ENCODE assay signal across 22 cellular contexts in the genomic region with DNA sequence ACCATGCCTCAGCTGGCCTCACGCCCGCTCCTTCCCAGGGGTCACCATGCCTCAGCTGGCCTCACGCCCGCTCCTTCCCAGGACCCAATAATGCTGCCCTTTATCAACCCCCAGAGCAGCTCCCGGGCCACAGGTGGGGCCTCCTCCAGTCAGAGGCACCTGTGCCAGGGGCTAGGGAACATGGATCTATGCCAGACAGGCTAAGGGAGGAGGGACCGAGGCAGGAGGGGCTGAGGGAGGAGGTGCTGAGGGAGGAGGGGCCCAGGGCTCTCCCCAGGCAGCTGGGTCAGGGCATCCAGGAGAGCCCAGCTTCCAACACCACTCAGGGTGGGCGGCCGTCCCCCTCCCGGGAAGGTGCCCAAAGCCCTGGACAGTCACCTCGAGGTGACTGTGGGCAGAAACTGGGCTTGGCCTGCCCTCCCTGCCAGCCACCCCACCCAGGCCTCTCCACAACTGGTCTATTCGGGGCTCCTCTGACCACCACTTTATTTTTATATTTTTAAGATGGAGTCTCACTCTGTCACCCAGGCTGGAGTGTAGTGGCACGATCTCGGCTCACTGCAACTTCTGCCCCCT. TPM values are rescaled to one million over a fixed set of nuclear protein-coding genes. Genes with fewer than 3 reads are reported as not detected.
"Had no signal": no experiment of that assay in that cellular context is flagged by ENCODE, and none has a peak within 500 bp of the region (broad histone marks: within the 10 kb centered on the region; RNA-seq: fewer than 3 reads in every experiment).

No MANE protein-coding gene starts in this region.

- H3K9me3 ChIP-seq: neutrophil, sigmoid colon, testis, upper lobe of left lung had no signal

- H3K27me3 ChIP-seq: testis had no signal

- H2AFZ ChIP-seq: parathyroid adenoma had no signal

- ATAC-seq: activated CD4-positive, CD25-positive, alpha-beta regulatory T cell treated with anti-CD3 and anti-CD28 coated beads, Interleukin-2, amount 50 U/mL, for 24 hours; activated CD8-positive, alpha-beta T cell treated with anti-CD3 and anti-CD28 coated beads, Interleukin-2, amount 10 ng/mL, durations not matched to agents 7 days and 5 days; activated naive CD8-positive, alpha-beta T cell treated with anti-CD3 and anti-CD28 coated beads, Interleukin-2, amount 50 U/mL, for 24 hours; left colon; natural killer cell treated with Interleukin-12 subunit alpha and Interleukin-12 subunit beta and Interleukin-15 and Interleukin-18, amount 100 ng/mL, for 72 hours; stimulated activated effector memory CD8-positive, alpha-beta T cell treated with anti-CD3 and anti-CD28 coated beads, Interleukin-12 subunit alpha, Interleukin-12 subunit beta, amount 100 ng/mL, for 72 hours had no signal

- H3K4me3 ChIP-seq: dorsolateral prefrontal cortex, lung, sigmoid colon, testis, upper lobe of left lung had no signal

- H3K36me3 ChIP-seq: neutrophil had no signal

- H3K9ac ChIP-seq: parathyroid adenoma had no signal

- H3K79me2 ChIP-seq: parathyroid adenoma had no signal

- H3K27ac ChIP-seq: dorsolateral prefrontal cortex, neutrophil, parathyroid adenoma, sigmoid colon, testis, upper lobe of left lung had no signal

- H3K4me1 ChIP-seq: parathyroid adenoma had no signal

- DNase-seq: activated CD4-positive, alpha-beta T cell treated with anti-CD3 and anti-CD28 coated beads, Interleukin-2, amount 10 ng/mL, durations not matched to agents 7 days and 5 days; activated CD8-positive, alpha-beta T cell treated with anti-CD3 and anti-CD28 coated beads, Interleukin-2, amount 10 ng/mL, durations not matched to agents 7 days and 5 days; activated naive CD4-positive, alpha-beta T cell treated with Interleukin-2 at 50 U/mL for 16 hours; activated naive CD8-positive, alpha-beta T cell treated with anti-CD3 and anti-CD28 coated beads, Interleukin-2, amount 50 U/mL, for 24 hours; activated T-cell treated with anti-CD3 and anti-CD28 coated beads, Interleukin-2, amount 50 U/mL, for 24 hours; anterior cingulate cortex; caudate nucleus; dorsolateral prefrontal cortex; left colon; sigmoid colon; stimulated activated CD4-positive, alpha-beta T cell treated with anti-CD3 and anti-CD28 coated beads, Interleukin-4, amount 100 ng/mL, for 24 hours; testis had no signal

RNA-seq across cellular contexts. Expression of gene UTS2R, which starts 19.4 kb away (rescaled TPM):
- total RNA-seq: activated CD4-positive, alpha-beta T cell treated with anti-CD3 and anti-CD28 coated beads, Interleukin-2, amount 10 ng/mL, durations not matched to agents 7 days and 5 days; activated CD8-positive, alpha-beta T cell treated with anti-CD3 and anti-CD28 coated beads, Interleukin-2, amount 10 ng/mL, durations not matched to agents 7 days and 5 days; activated T-helper 2 cell treated with anti-CD3 and anti-CD28 coated beads, Interferon-gamma antibody, Interleukin-2, Interleukin-4, amounts not matched to agents 10 μg/mL and 5 μg/mL and 100 μg/mL, durations not matched to agents 14 hours and 24 hours and 36 hours; fibroblast of villous mesenchyme; glomerular endothelial cell; left colon; natural killer cell treated with Interleukin-12 subunit alpha and Interleukin-12 subunit beta and Interleukin-15 and Interleukin-18, amount 100 ng/mL, for 72 hours; sigmoid colon had no signal
- polyA plus RNA-seq: lung, sigmoid colon had no signal

RNA-seq across cellular contexts. Expression of gene TEX19, which starts 31.9 kb away (rescaled TPM):
- total RNA-seq: activated CD8-positive, alpha-beta T cell treated with anti-CD3 and anti-CD28 coated beads, Interleukin-2, amount 10 ng/mL, durations not matched to agents 7 days and 5 days; activated T-helper 2 cell treated with anti-CD3 and anti-CD28 coated beads, Interferon-gamma antibody, Interleukin-2, Interleukin-4, amounts not matched to agents 10 μg/mL and 5 μg/mL and 100 μg/mL, durations not matched to agents 14 hours and 24 hours and 36 hours; dorsolateral prefrontal cortex; fibroblast of villous mesenchyme; glomerular endothelial cell; left colon; lung; natural killer cell treated with Interleukin-12 subunit alpha and Interleukin-12 subunit beta and Interleukin-15 and Interleukin-18, amount 100 ng/mL, for 72 hours; sigmoid colon; upper lobe of left lung had no signal
